Comparison of ENCODE assay signal across 32 cellular contexts in the genomic region with DNA sequence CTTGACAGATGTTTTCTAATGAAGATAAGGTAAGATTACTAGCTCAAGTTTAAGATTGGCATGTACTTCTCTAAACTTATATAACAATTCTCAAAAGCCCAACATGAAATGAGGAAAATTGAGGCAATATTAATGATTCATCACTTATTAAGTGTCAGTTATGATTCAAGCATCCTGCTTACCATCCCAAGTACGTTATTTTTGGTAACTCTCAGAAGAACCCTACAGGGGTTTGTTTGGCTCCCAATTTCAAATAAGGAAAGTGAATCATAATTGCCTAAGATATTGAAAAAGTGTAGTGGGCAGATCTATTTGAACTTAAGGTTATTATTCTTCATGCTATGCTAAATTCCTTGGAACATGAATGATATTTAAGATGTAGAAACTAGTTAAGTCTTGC.
"Had no signal": no experiment of that assay in that cellular context is flagged by ENCODE, and none has a peak within 500 bp of the region (broad histone marks: within the 10 kb centered on the region; RNA-seq: fewer than 3 reads in every experiment).

No MANE protein-coding gene starts in this region.

- DNase-seq: activated B cell treated with CpG ODN at 0.5 μM for 24 hours; activated CD4-positive, alpha-beta T cell treated with anti-CD3 and anti-CD28 coated beads for 48 hours; activated CD4-positive, alpha-beta T cell treated with anti-CD3 and anti-CD28 coated beads, Interleukin-2, amount 50 U/mL, for 1 hour; activated CD4-positive, alpha-beta T cell treated with anti-CD3 and anti-CD28 coated beads, Interleukin-2, amount 50 U/mL, for 48 hours; activated CD8-positive, alpha-beta memory T cell treated with anti-CD3 and anti-CD28 coated beads for 24 hours; activated CD8-positive, alpha-beta T cell treated with anti-CD3 and anti-CD28 coated beads for 36 hours; activated effector memory CD4-positive, alpha-beta T cell treated with Interleukin-2 at 50 U/mL for 16 hours; activated gamma-delta T cell treated with Interleukin-2 at 50 U/mL for 16 hours; activated naive CD4-positive, alpha-beta T cell treated with anti-CD3 and anti-CD28 coated beads, Interleukin-2, amount 50 U/mL, for 16 hours; activated naive CD4-positive, alpha-beta T cell treated with Interleukin-2 at 50 U/mL for 16 hours; activated T-cell treated with anti-CD3 and anti-CD28 coated beads, Interleukin-2, amount 50 U/mL, for 4 hours; amniotic stem cell; anterior cingulate cortex; brain microvascular endothelial cell; central memory CD4-positive, alpha-beta T cell; cerebellar nuclear complex; dorsolateral prefrontal cortex; effector memory CD4-positive, alpha-beta T cell; endodermal cell; erythroblast; head of caudate nucleus; T-helper 1 cell; T-helper 17 cell; T1000; WERI-Rb-1 had no signal

- H3K4me1 ChIP-seq: esophagus muscularis mucosa had no signal

- H3K36me3 ChIP-seq: brain microvascular endothelial cell, cardiac muscle cell, esophagus muscularis mucosa, WERI-Rb-1 had no signal

- H3K27me3 ChIP-seq: brain microvascular endothelial cell, cardiac muscle cell, esophagus muscularis mucosa had no signal

- H3K9me3 ChIP-seq: esophagus muscularis mucosa had no signal

- ATAC-seq: activated CD4-positive, CD25-positive, alpha-beta regulatory T cell treated with anti-CD3 and anti-CD28 coated beads, Interleukin-2, amount 50 U/mL, for 24 hours; activated CD8-positive, alpha-beta T cell treated with anti-CD3 and anti-CD28 coated beads for 36 hours; activated T-cell treated with anti-CD3 and anti-CD28 coated beads, Interleukin-2, amount 50 U/mL, for 4 hours; activated T-helper 17 cell treated with anti-CD3 and anti-CD28 coated beads, Interleukin-2, amount 50 U/mL, for 72 hours; T-helper 17 cell had no signal

- H3K27ac ChIP-seq: brain microvascular endothelial cell, cardiac muscle cell, coronary artery, dorsolateral prefrontal cortex, esophagus muscularis mucosa, WERI-Rb-1 had no signal

- H3K4me3 ChIP-seq: cardiac muscle cell, coronary artery, dorsolateral prefrontal cortex, esophagus muscularis mucosa had no signal

- FAIRE-seq: astrocyte, frontal cortex had no signal
